In the genomic region with DNA sequence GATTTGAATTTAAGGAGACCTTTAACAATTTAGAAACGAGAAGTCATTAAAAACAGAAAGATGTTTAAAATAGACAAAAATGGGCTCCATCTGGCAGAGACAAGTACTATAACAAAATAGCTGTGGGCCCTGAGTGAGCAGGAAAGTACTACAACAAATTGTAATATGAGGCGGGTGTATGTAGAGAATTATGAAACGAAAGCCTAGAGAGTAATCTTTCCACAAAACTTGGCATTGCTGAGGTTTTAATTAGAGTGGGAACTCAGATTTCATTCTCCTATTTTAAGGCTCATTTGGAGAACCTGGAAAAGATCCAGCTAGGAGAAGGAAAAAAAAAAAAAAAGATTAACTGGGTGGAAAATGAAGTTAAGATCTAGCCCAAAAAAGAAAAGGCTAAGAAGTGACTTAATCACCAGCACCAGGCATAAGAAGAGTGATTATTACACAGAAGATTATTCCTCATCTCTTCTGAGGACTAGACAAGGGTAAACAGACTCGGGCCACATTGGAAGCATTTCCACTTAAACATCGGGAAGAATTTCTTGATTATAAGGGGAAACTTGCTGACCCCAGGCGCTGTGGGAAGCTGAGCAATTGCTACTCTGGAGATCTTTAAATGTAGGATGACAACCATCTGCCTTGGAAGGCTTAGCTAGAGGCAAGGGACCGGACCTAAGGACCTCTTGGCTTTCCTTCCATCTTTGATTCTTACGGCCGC, we compare ENCODE assay signal across 1 cellular context.
TF ChIP-seq lines count a peak whose summit lies in the region.

No MANE protein-coding gene starts in this region.

TF ChIP-seq in K562, 482 proteins besides CTCF, POLR2A, EP300 and RAD21:
- no peak for TF ChIP-seq OTX1 (CRISPR knock-in tag; IDR thresholded peaks at IDR 0.05)
- TF ChIP-seq ZNF175 (CRISPR knock-in tag; IDR thresholded peaks at IDR 0.05; ENCODE audit: low read depth): peak; percentile 44; the same call in 1 of the 2 replicates
